Comparison of ENCODE assay signal across 8 cellular contexts in genomic region chr16:88470396-88470680, GRCh38. TPM values are rescaled to one million over a fixed set of nuclear protein-coding genes. Genes with fewer than 3 reads are reported as not detected.
DNase-seq lines count a peak whose midpoint lies in the region; ATAC-seq and TF ChIP-seq lines count a peak whose summit lies in the region.
"Not testable (repeated sequence)": the region's sequence is repeated elsewhere in the genome, so short reads cannot be mapped to it uniquely, and the experiment has no call there.

No MANE protein-coding gene starts in this region.

- peak overlapping the region in 1 of 4 donors; percentile 81 for H3K4me3 Mint-ChIP-seq in CD4-positive, CD25-positive, alpha-beta regulatory T cell
- not testable (repeated sequence) for H3K4me3 Mint-ChIP-seq in activated CD4-positive, alpha-beta T cell treated with anti-CD3 and anti-CD28 coated beads, Interleukin-2, amount 10 ng/mL, durations not matched to agents 7 days and 5 days; activated naive CD8-positive, alpha-beta T cell treated with anti-CD3 and anti-CD28 coated beads, Interleukin-2, amount 10 ng/mL, durations not matched to agents 7 days and 5 days
- peak overlapping the region; percentile 48 for H3K4me3 Mint-ChIP-seq in activated T-helper 17 cell treated with anti-CD3 and anti-CD28 coated beads, Interleukin-2, amount 50 U/mL, for 72 hours
- H3K4me3 Mint-ChIP-seq in effector memory CD8-positive, alpha-beta T cell, result peak overlapping the region; percentile 59 to 65
- H3K4me3 Mint-ChIP-seq in natural killer cell, result peak overlapping the region; percentile 66

- not testable (repeated sequence) for H3K36me3 ChIP-seq in CD4-positive, CD25-positive, alpha-beta regulatory T cell (ENCODE audit: control insufficient read depth, insufficient read depth, low read length)

- intact Hi-C loops in natural killer cell (cut with micrococcal nuclease), result loop anchor here (2.0 to 5.0 kb wide), 2 partner anchors 14 to 37 kb away; no protein-coding TSS in a partner anchor

- not testable (repeated sequence) for H3K9me3 Mint-ChIP-seq in CD4-positive, CD25-positive, alpha-beta regulatory T cell; activated CD4-positive, alpha-beta T cell treated with anti-CD3 and anti-CD28 coated beads, Interleukin-2, amount 10 ng/mL, durations not matched to agents 7 days and 5 days; activated T-helper 17 cell treated with anti-CD3 and anti-CD28 coated beads, Interleukin-2, amount 50 U/mL, for 72 hours; activated naive CD8-positive, alpha-beta T cell treated with anti-CD3 and anti-CD28 coated beads, Interleukin-2, amount 10 ng/mL, durations not matched to agents 7 days and 5 days; effector memory CD8-positive, alpha-beta T cell; natural killer cell

- peaks cover 12 to 65% (median 25%) of the 10 kb centered on the region in 4 donors for H3K4me1 Mint-ChIP-seq in CD4-positive, CD25-positive, alpha-beta regulatory T cell
- peaks cover 54% of the 10 kb centered on the region for H3K4me1 Mint-ChIP-seq in activated CD4-positive, alpha-beta T cell treated with anti-CD3 and anti-CD28 coated beads, Interleukin-2, amount 10 ng/mL, durations not matched to agents 7 days and 5 days
- H3K4me1 Mint-ChIP-seq in activated T-helper 17 cell treated with anti-CD3 and anti-CD28 coated beads, Interleukin-2, amount 50 U/mL, for 72 hours, result peaks cover 19% of the 10 kb centered on the region
- H3K4me1 Mint-ChIP-seq in activated naive CD8-positive, alpha-beta T cell treated with anti-CD3 and anti-CD28 coated beads, Interleukin-2, amount 10 ng/mL, durations not matched to agents 7 days and 5 days, result peaks cover 34% of the 10 kb centered on the region
- peaks cover 36 to 38% of the 10 kb centered on the region in 2 donors for H3K4me1 Mint-ChIP-seq in effector memory CD8-positive, alpha-beta T cell (ENCODE audit: low read depth in 2 of 2)
- peaks cover 43 to 72% of the 10 kb centered on the region in 2 donors for H3K4me1 Mint-ChIP-seq in natural killer cell

- TF ChIP-seq CTCF in natural killer cell (IDR thresholded peaks at IDR 0.05), result not testable (repeated sequence)

- H3K4me1 ChIP-seq in CD4-positive, CD25-positive, alpha-beta regulatory T cell (ENCODE audit: control insufficient read depth, insufficient read depth, low read length, poor library complexity, severe bottlenecking), result peaks cover 63% of the 10 kb centered on the region

- CTCF ChIA-PET in activated CD4-positive, alpha-beta T cell treated with anti-CD3 and anti-CD28 coated beads, Interleukin-2, amount 10 ng/mL, durations not matched to agents 7 days and 5 days (lab: Charles Lee), result not testable (repeated sequence)

- peak overlapping the region in 2 of 3 donors; percentile 95 to 99 for H3K27ac Mint-ChIP-seq in CD4-positive, CD25-positive, alpha-beta regulatory T cell
- peak overlapping the region; percentile 72 for H3K27ac Mint-ChIP-seq in activated CD4-positive, alpha-beta T cell treated with anti-CD3 and anti-CD28 coated beads, Interleukin-2, amount 10 ng/mL, durations not matched to agents 7 days and 5 days
- not testable (repeated sequence) for H3K27ac Mint-ChIP-seq in activated T-helper 17 cell treated with anti-CD3 and anti-CD28 coated beads, Interleukin-2, amount 50 U/mL, for 72 hours
- peak overlapping the region; percentile 42 for H3K27ac Mint-ChIP-seq in activated naive CD8-positive, alpha-beta T cell treated with anti-CD3 and anti-CD28 coated beads, Interleukin-2, amount 10 ng/mL, durations not matched to agents 7 days and 5 days
- H3K27ac Mint-ChIP-seq in effector memory CD8-positive, alpha-beta T cell, result peak overlapping the region; percentile 90 to 94
- peak overlapping the region; percentile 81 to 94 for H3K27ac Mint-ChIP-seq in natural killer cell

- not testable (repeated sequence) for H3K27me3 ChIP-seq in CD4-positive, CD25-positive, alpha-beta regulatory T cell (ENCODE audit: control insufficient read depth, insufficient read depth, low read length)

- H3K36me3 Mint-ChIP-seq in CD4-positive, CD25-positive, alpha-beta regulatory T cell; activated CD4-positive, alpha-beta T cell treated with anti-CD3 and anti-CD28 coated beads, Interleukin-2, amount 10 ng/mL, durations not matched to agents 7 days and 5 days (ENCODE audit: low read depth); activated T-helper 17 cell treated with anti-CD3 and anti-CD28 coated beads, Interleukin-2, amount 50 U/mL, for 72 hours (ENCODE audit: low read depth); activated naive CD8-positive, alpha-beta T cell treated with anti-CD3 and anti-CD28 coated beads, Interleukin-2, amount 10 ng/mL, durations not matched to agents 7 days and 5 days; natural killer cell: not testable (repeated sequence)
- H3K36me3 Mint-ChIP-seq in effector memory CD8-positive, alpha-beta T cell (ENCODE audit: insufficient read depth), result peaks cover 79% of the 10 kb centered on the region

- H3K27me3 Mint-ChIP-seq in CD4-positive, CD25-positive, alpha-beta regulatory T cell, result peaks cover 10% of the 10 kb centered on the region
- not testable (repeated sequence) for H3K27me3 Mint-ChIP-seq in activated CD4-positive, alpha-beta T cell treated with anti-CD3 and anti-CD28 coated beads, Interleukin-2, amount 10 ng/mL, durations not matched to agents 7 days and 5 days; activated T-helper 17 cell treated with anti-CD3 and anti-CD28 coated beads, Interleukin-2, amount 50 U/mL, for 72 hours; activated naive CD8-positive, alpha-beta T cell treated with anti-CD3 and anti-CD28 coated beads, Interleukin-2, amount 10 ng/mL, durations not matched to agents 7 days and 5 days; effector memory CD8-positive, alpha-beta T cell; natural killer cell (ENCODE audit: low read depth in 2 of 2)

- H3K4me3 ChIP-seq in CD4-positive, CD25-positive, alpha-beta regulatory T cell (ENCODE audit: low read depth, low read length), result not testable (repeated sequence)

- DNase-seq in CD4-positive, CD25-positive, alpha-beta regulatory T cell, result peak in 2 of 3 donors; percentile 41 to 72
- DNase-seq in T follicular helper cell (ENCODE audit: low read depth), result peak; percentile 49
- DNase-seq in activated CD4-positive, alpha-beta T cell treated with anti-CD3 and anti-CD28 coated beads, Interleukin-2, amount 10 ng/mL, durations not matched to agents 7 days and 5 days; activated naive CD8-positive, alpha-beta T cell treated with anti-CD3 and anti-CD28 coated beads, Interleukin-2, amount 10 ng/mL, durations not matched to agents 7 days and 5 days; natural killer cell: not testable (repeated sequence)
- peak in 2 of 3 experiments; percentile 28 to 35 for DNase-seq in effector memory CD8-positive, alpha-beta T cell
- DNase-seq in stimulated activated naive CD4-positive, alpha-beta T cell (lab: John Stamatoyannopoulos, UW), result peak in 5 of 6 experiments; percentile 24 to 74 (median 55)

- not testable (repeated sequence) for H3K9me3 ChIP-seq in CD4-positive, CD25-positive, alpha-beta regulatory T cell (ENCODE audit: control insufficient read depth in 2 of 2, low read length in 2 of 2)

- ATAC-seq in CD4-positive, CD25-positive, alpha-beta regulatory T cell (ENCODE audit: low read depth in 2 of 2); activated T-helper 17 cell treated with anti-CD3 and anti-CD28 coated beads, Interleukin-2, amount 50 U/mL, for 72 hours (replicated peaks); activated naive CD8-positive, alpha-beta T cell treated with anti-CD3 and anti-CD28 coated beads, Interleukin-2, amount 10 ng/mL, durations not matched to agents 7 days and 5 days (ENCODE audit: low read depth): not testable (repeated sequence)
- peak; percentile 39 for ATAC-seq in effector memory CD8-positive, alpha-beta T cell (replicated peaks)
- ATAC-seq in natural killer cell, result peak in 2 of 3 donors; percentile 15 to 31

- POLR2A ChIA-PET in activated CD4-positive, alpha-beta T cell treated with anti-CD3 and anti-CD28 coated beads, Interleukin-2, amount 10 ng/mL, durations not matched to agents 7 days and 5 days (lab: Charles Lee); activated naive CD8-positive, alpha-beta T cell treated with anti-CD3 and anti-CD28 coated beads, Interleukin-2, amount 10 ng/mL, durations not matched to agents 7 days and 5 days (lab: Charles Lee): not testable (repeated sequence)

- peak overlapping the region; percentile 88 for H3K27ac ChIP-seq in CD4-positive, CD25-positive, alpha-beta regulatory T cell (ENCODE audit: insufficient read depth, low read length, poor library complexity, severe bottlenecking)

RNA-seq across cellular contexts. Expression of gene ZFPM1, which starts 17.3 kb away (rescaled TPM):
- 30.2 TPM for total RNA-seq in CD4-positive, CD25-positive, alpha-beta regulatory T cell
- under 1 TPM; 0.07 to 0.41 (median 0.13) TPM for polyA plus RNA-seq in CD4-positive, CD25-positive, alpha-beta regulatory T cell
- total RNA-seq in activated CD4-positive, alpha-beta T cell treated with anti-CD3 and anti-CD28 coated beads, Interleukin-2, amount 10 ng/mL, durations not matched to agents 7 days and 5 days, result 10 to 100 TPM; 12.7 to 13.8 TPM
- total RNA-seq in activated T-helper 17 cell treated with anti-CD3 and anti-CD28 coated beads, Interleukin-2, amount 50 U/mL, for 72 hours, result 10 to 100 TPM; 12.2 to 22.1 TPM
- total RNA-seq in activated naive CD8-positive, alpha-beta T cell treated with anti-CD3 and anti-CD28 coated beads, Interleukin-2, amount 10 ng/mL, durations not matched to agents 7 days and 5 days, result 10 to 100 TPM; 19.0 to 19.2 TPM
- 10 to 100 TPM; 56.3 to 71.0 (median 64.6) TPM for total RNA-seq in natural killer cell
